8 cellular contexts compared by ENCODE assay signal in the genomic region with DNA sequence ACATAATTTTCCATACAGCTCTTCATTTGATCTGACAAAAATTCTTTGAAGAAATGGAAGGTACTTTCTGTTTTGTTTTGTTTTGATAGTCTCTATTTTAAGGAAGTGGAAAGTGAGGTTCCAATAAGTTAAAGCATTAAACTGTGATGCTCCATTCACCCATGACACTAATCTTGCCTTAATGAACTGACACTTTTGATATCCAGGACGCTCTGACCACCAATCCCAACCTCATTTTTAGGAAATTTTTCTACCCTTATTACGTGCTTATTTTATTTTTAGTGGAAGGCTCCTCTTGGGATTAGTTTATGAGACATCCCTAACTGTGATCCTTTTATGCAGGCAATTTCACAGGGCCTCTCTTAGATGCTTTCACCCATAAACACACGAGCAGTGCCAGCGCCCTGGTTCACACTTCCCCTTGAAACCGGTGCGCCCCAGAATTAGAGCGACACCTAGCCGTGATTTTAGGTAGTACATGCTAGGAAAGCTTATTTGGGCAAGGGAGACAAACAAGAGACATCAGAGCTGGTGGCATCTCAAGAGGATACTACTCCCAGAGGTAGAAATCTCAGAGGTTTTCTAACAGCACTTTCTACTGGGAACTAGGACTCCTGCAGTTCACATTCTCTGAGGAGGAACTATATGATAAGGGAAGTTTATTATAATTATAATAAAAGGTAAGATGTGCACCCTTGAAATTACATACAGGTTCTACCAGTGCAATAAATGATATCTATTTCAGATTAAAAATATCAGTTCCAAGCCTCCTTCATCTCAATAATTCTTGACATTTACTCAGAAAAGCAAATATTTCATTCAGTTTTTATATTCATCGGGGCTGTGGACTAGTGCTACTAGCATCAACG.
DNase-seq lines count a peak whose midpoint lies in the region; ATAC-seq and TF ChIP-seq lines count a peak whose summit lies in the region.

No MANE protein-coding gene starts in this region.

- H3K4me1 Mint-ChIP-seq in activated naive CD8-positive, alpha-beta T cell treated with anti-CD3 and anti-CD28 coated beads, Interleukin-2, amount 10 ng/mL, durations not matched to agents 7 days and 5 days, result peaks cover 6% of the 10 kb centered on the region

- DNase-seq in NAMALWA (ENCODE audit: low spot score) (peak; percentile 97), SKM-1 treated with dmso at 0.1 percent for 144 hours (lab: John Stamatoyannopoulos, UW; ENCODE audit: unreplicated experiment) (peak; percentile 75), heart left ventricle (peak; percentile 55 to 69 (median 66)), putamen (ENCODE audit: low spot score) (peak; percentile 72), OCI-M2 (lab: John Stamatoyannopoulos, UW; ENCODE audit: unreplicated experiment) (no peak)
- peak; percentile 54 for DNase-seq in activated naive CD8-positive, alpha-beta T cell treated with anti-CD3 and anti-CD28 coated beads, Interleukin-2, amount 10 ng/mL, durations not matched to agents 7 days and 5 days

- H3K27me3 ChIP-seq in heart left ventricle, result no peaks in the 10 kb centered on the region

- POLR2A ChIA-PET in activated naive CD8-positive, alpha-beta T cell treated with anti-CD3 and anti-CD28 coated beads, Interleukin-2, amount 10 ng/mL, durations not matched to agents 7 days and 5 days (lab: Charles Lee), result no interaction called here

- intact Hi-C loops in heart left ventricle (cut with DNase I), result loop anchor here in 5 of 10 donors (10.0 kb wide), 3 partner anchors 550 to 620 kb away; a partner anchor contains a TSS

- TF ChIP-seq CTCF in GM12873 (IDR thresholded peaks at IDR 0.05; ENCODE audit: insufficient read depth, low read depth, low read length, missing control alignments), result peak; percentile 83
- peak; percentile 79 to 96 (median 86) for TF ChIP-seq CTCF in heart left ventricle (IDR thresholded peaks at IDR 0.05)

- no peak for TF ChIP-seq POLR2A in heart left ventricle (IDR thresholded peaks at IDR 0.05)

- no peaks in the 10 kb centered on the region for H3K27me3 Mint-ChIP-seq in activated naive CD8-positive, alpha-beta T cell treated with anti-CD3 and anti-CD28 coated beads, Interleukin-2, amount 10 ng/mL, durations not matched to agents 7 days and 5 days

- ATAC-seq in HG02588 (IDR thresholded peaks at IDR 0.05; ENCODE audit: unreplicated experiment) (peak; percentile 62), heart left ventricle (peak; percentile 55 to 85 (median 77))
- ATAC-seq in activated naive CD8-positive, alpha-beta T cell treated with anti-CD3 and anti-CD28 coated beads, Interleukin-2, amount 10 ng/mL, durations not matched to agents 7 days and 5 days (ENCODE audit: low read depth), result peak; percentile 87

- H3K27ac ChIP-seq in heart left ventricle, result no peak overlapping the region

- 29 to 31% (median 30%) methylated on average over 10 of the region's 10 CpGs for WGBS in heart left ventricle, 4 donors

- peak overlapping the region; percentile 47 for H3K4me3 Mint-ChIP-seq in activated naive CD8-positive, alpha-beta T cell treated with anti-CD3 and anti-CD28 coated beads, Interleukin-2, amount 10 ng/mL, durations not matched to agents 7 days and 5 days

- H3K27ac Mint-ChIP-seq in activated naive CD8-positive, alpha-beta T cell treated with anti-CD3 and anti-CD28 coated beads, Interleukin-2, amount 10 ng/mL, durations not matched to agents 7 days and 5 days, result peak overlapping the region; percentile 52

- no peaks in the 10 kb centered on the region for H3K36me3 ChIP-seq in heart left ventricle

- H3K4me3 ChIP-seq in heart left ventricle, result no peak overlapping the region

- no peaks in the 10 kb centered on the region for H3K36me3 Mint-ChIP-seq in activated naive CD8-positive, alpha-beta T cell treated with anti-CD3 and anti-CD28 coated beads, Interleukin-2, amount 10 ng/mL, durations not matched to agents 7 days and 5 days

- no peaks in the 10 kb centered on the region for H3K9me3 ChIP-seq in heart left ventricle

- H3K4me1 ChIP-seq in heart left ventricle, result peaks cover 0 to 9% (median 0%) of the 10 kb centered on the region in 12 donors

- no peaks in the 10 kb centered on the region for H3K9me3 Mint-ChIP-seq in activated naive CD8-positive, alpha-beta T cell treated with anti-CD3 and anti-CD28 coated beads, Interleukin-2, amount 10 ng/mL, durations not matched to agents 7 days and 5 days
